In genomic region chr10:88385601-88386203, GRCh38 we compare ENCODE assay signal across 1 cellular context.
A peak's percentile ranks its signal among the peaks of the same experiment; 100 is the strongest.
TF ChIP-seq lines count a peak whose summit lies in the region.

No MANE protein-coding gene starts in this region.

TF ChIP-seq in HEK293, 187 proteins besides CTCF, POLR2A, EP300 and RAD21 (continued from another document):
- TF ChIP-seq ZNF692 (tag by site-specific recombination; IDR thresholded peaks at IDR 0.05) (0 out of 2 replicates have a peak, but pooled peaks have one; percentile 18), ZNF19 (tag by site-specific recombination; IDR thresholded peaks at IDR 0.05; ENCODE audit: low read depth) (no peak), ZSCAN16 (tag by site-specific recombination; IDR thresholded peaks at IDR 0.05) (no peak)
